ENCODE assay signal across 8 cellular contexts in genomic region chr1:193104906-193105820, GRCh38. TPM values are rescaled to one million over a fixed set of nuclear protein-coding genes. Genes with fewer than 3 reads are reported as not detected.
DNase-seq lines count a peak whose midpoint lies in the region; ATAC-seq, FAIRE-seq and TF ChIP-seq lines count a peak whose summit lies in the region.

A gene with protein sequence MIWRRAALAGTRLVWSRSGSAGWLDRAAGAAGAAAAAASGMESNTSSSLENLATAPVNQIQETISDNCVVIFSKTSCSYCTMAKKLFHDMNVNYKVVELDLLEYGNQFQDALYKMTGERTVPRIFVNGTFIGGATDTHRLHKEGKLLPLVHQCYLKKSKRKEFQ (minus strand): TSS chr1:193105414. CDS start chr1:193105382, 32 bp downstream.

- H2BK120ac ChIP-seq in neuronal stem cell (ENCODE audit: low read depth, low read length) = no peak within 1 kb of the TSS

- peaks cover 4% of the 10 kb centered on the region; the same call in 1 of the 2 replicates for H3K4me1 ChIP-seq in SJCRH30
- H3K4me1 ChIP-seq in foreskin keratinocyte = peaks cover 4% of the 10 kb centered on the region
- H3K4me1 ChIP-seq in neuronal stem cell (ENCODE audit: control insufficient read depth in 2 of 2, insufficient read depth in 1 of 2, low read depth in 1 of 2, low read length in 2 of 2) = no peaks in the 10 kb centered on the region

- H3K9ac ChIP-seq in neuronal stem cell (ENCODE audit: low read depth, low read length, poor library complexity) = peak within 1 kb of the TSS; percentile 77

- H3K4ac ChIP-seq in neuronal stem cell (ENCODE audit: low read length) = no peak within 1 kb of the TSS

- peak; percentile 94 for TF ChIP-seq POLR2A in H54 (IDR thresholded peaks at IDR 0.05; ENCODE audit: low read depth, low read length)

- peak within 1 kb of the TSS; percentile 94 for H3K18ac ChIP-seq in neuronal stem cell (ENCODE audit: low read length)

- H2BK15ac ChIP-seq in neuronal stem cell (ENCODE audit: low read length) = no peak within 1 kb of the TSS

- H3K9me3 ChIP-seq in SJCRH30 (replicated peaks) = no peaks in the 10 kb centered on the region
- no peaks in the 10 kb centered on the region for H3K9me3 ChIP-seq in neuronal stem cell (replicated peaks in 1 of 2; ENCODE audit: control insufficient read depth in 2 of 2, insufficient read depth in 1 of 2, low read depth in 1 of 2, low read length in 2 of 2)

- H4K8ac ChIP-seq in neuronal stem cell (ENCODE audit: low read depth, low read length) = no peak within 1 kb of the TSS

- H3K27me3 ChIP-seq in SJCRH30 (no peaks in the 10 kb centered on the region), foreskin keratinocyte (no peaks in the 10 kb centered on the region), neuronal stem cell (ENCODE audit: control insufficient read depth in 3 of 3, insufficient read depth in 3 of 3, low read depth in 1 of 3, low read length in 3 of 3) (no peaks in the 10 kb centered on the region)

- H2AK5ac ChIP-seq in neuronal stem cell (ENCODE audit: low read depth, low read length) = no peak within 1 kb of the TSS

- FAIRE-seq in H54 (lab: Jason Lieb, UNC) = no peak

- no peaks in the 10 kb centered on the region for H3K79me1 ChIP-seq in neuronal stem cell (ENCODE audit: low read depth, low read length)

- peak within 1 kb of the TSS; percentile 91 for H3K4me3 ChIP-seq in SJCRH30
- H3K4me3 ChIP-seq in neuronal stem cell (ENCODE audit: low read length in 2 of 2) = peak within 1 kb of the TSS; percentile 73 to 90

- H2BK5ac ChIP-seq in neuronal stem cell (ENCODE audit: low read length) = no peak within 1 kb of the TSS

- no peak within 1 kb of the TSS for H4K91ac ChIP-seq in neuronal stem cell (ENCODE audit: low read depth, low read length, poor library complexity)

- H3K27ac ChIP-seq in SJCRH30 (peak within 1 kb of the TSS; percentile 81), foreskin keratinocyte (peak within 1 kb of the TSS; percentile 78), neuronal stem cell (replicated peaks; ENCODE audit: low read length) (peak within 1 kb of the TSS; percentile 73), substantia nigra (ENCODE audit: low read depth, low read length, poor library complexity, severe bottlenecking) (peak within 1 kb of the TSS; percentile 94)

- DNase-seq in GF-D8 (lab: John Stamatoyannopoulos, UW) (peak; percentile 63), H54 (ENCODE audit: insufficient read length, low spot score) (peak; percentile 80), LoVo (ENCODE audit: low spot score) (peak; percentile 85), SJCRH30 (peak; percentile 77 to 85), foreskin keratinocyte (peak; percentile 58 to 77), neuronal stem cell (ENCODE audit: low spot score) (peak; percentile 80), substantia nigra (lab: John Stamatoyannopoulos, UW) (peak; percentile 25 to 93 (median 83))
- DNase-seq in activated naive CD4-positive, alpha-beta T cell (lab: John Stamatoyannopoulos, UW) = peak; percentile 11 to 47 (median 35)

- peak within 1 kb of the TSS; percentile 27 for H3K14ac ChIP-seq in neuronal stem cell (ENCODE audit: low read length)

- H3K36me3 ChIP-seq in SJCRH30 = peaks cover 6% of the 10 kb centered on the region; the same call in 1 of the 2 replicates
- peaks cover 0 to 6% of the 10 kb centered on the region in 2 donors for H3K36me3 ChIP-seq in neuronal stem cell (replicated peaks in 1 of 2; ENCODE audit: control insufficient read depth in 2 of 2, insufficient read depth in 2 of 2, low read length in 2 of 2)

- peak within 1 kb of the TSS; percentile 93 for H2AFZ ChIP-seq in neuronal stem cell (ENCODE audit: low read length)

- no peak within 1 kb of the TSS for H2BK12ac ChIP-seq in neuronal stem cell (ENCODE audit: low read length)

- H3K4me2 ChIP-seq in neuronal stem cell (ENCODE audit: insufficient read depth, low read length, poor library complexity, severe bottlenecking) = peak within 1 kb of the TSS; percentile 84

- peak; percentile 30 for TF ChIP-seq CTCF in foreskin keratinocyte (conservative IDR thresholded peaks at IDR 0.05)

- peak within 1 kb of the TSS; percentile 17 for H3K23ac ChIP-seq in neuronal stem cell (ENCODE audit: low read depth, low read length, poor library complexity)

- no CpG with 5 or more reads among the region's 73 CpGs for WGBS in neuronal stem cell (ENCODE audit: extremely low coverage in 2 of 2, insufficient read length in 2 of 2, insufficient replicate concordance in 1 of 2), 2 donors

- ATAC-seq in foreskin keratinocyte = peak; percentile 89

RNA-seq across cellular contexts. Expression of the gene that starts here (rescaled TPM):
- total RNA-seq in SJCRH30 (2014; rRNA removed; shearing (Covaris generic)) = 25.8 and 29.2 TPM in 2 replicates
- 25.6 and 27.5 TPM in 2 replicates for total RNA-seq in foreskin keratinocyte
- polyA plus RNA-seq in foreskin keratinocyte = 32.3 and 34.3 TPM in 2 replicates
- polyA plus RNA-seq in neuronal stem cell (2013, experiment 1 of 2) = 5.6 TPM
- polyA plus RNA-seq in neuronal stem cell (2013, experiment 2 of 2) = 5.8 TPM

Comparison
In these comparisons a context has a peak if more than half of its experiments do, and no peak if none do; other contexts are left out.
1. Peak in every context shown above with its lines: DNase-seq, ATAC-seq, H3K4me3 ChIP-seq and H3K27ac ChIP-seq.
2. DNase-seq: peak in every context shown above with its lines; median percentile 85 in LoVo; 83 in substantia nigra; 81 in SJCRH30; 80 in H54; 80 in neuronal stem cell; 68 in foreskin keratinocyte; 63 in GF-D8; 35 in activated naive CD4-positive, alpha-beta T cell.